1 cellular context compared by ENCODE assay signal in genomic region chr2:45611020-45611737, GRCh38.
A peak's percentile ranks its signal among the peaks of the same experiment; 100 is the strongest.
TF ChIP-seq lines count a peak whose summit lies in the region.

A gene with protein sequence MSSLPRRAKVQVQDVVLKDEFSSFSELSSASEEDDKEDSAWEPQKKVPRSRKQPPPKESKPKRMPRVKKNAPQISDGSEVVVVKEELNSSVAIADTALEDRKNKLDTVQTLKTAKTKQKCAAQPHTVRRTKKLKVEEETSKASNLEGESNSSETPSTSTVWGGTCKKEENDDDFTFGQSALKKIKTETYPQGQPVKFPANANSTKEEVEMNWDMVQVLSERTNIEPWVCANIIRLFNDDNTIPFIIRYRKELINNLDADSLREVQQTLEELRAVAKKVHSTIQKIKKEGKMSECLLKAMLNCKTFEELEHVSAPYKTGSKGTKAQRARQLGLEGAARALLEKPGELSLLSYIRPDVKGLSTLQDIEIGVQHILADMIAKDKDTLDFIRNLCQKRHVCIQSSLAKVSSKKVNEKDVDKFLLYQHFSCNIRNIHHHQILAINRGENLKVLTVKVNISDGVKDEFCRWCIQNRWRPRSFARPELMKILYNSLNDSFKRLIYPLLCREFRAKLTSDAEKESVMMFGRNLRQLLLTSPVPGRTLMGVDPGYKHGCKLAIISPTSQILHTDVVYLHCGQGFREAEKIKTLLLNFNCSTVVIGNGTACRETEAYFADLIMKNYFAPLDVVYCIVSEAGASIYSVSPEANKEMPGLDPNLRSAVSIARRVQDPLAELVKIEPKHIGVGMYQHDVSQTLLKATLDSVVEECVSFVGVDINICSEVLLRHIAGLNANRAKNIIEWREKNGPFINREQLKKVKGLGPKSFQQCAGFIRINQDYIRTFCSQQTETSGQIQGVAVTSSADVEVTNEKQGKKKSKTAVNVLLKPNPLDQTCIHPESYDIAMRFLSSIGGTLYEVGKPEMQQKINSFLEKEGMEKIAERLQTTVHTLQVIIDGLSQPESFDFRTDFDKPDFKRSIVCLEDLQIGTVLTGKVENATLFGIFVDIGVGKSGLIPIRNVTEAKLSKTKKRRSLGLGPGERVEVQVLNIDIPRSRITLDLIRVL (minus strand): TSS chr2:45611267. CDS start chr2:45605441, 5,826 bp downstream.

TF ChIP-seq in HepG2, 621 proteins besides CTCF, POLR2A, EP300 and RAD21 (continued from another document and continues in another):
- TF ChIP-seq GTF2F1 (IDR thresholded peaks at IDR 0.05; ENCODE audit: low read length) (no peak), STAT6 (CRISPR knock-in tag; IDR thresholded peaks at IDR 0.05; ENCODE audit: borderline replicate concordance) (0 out of 2 replicates have a peak, but pooled peaks have one; percentile 67), ZMYM2 (CRISPR knock-in tag; IDR thresholded peaks at IDR 0.05) (no peak), NRL (CRISPR knock-in tag; IDR thresholded peaks at IDR 0.05; ENCODE audit: borderline replicate concordance) (no peak), BRF2 (CRISPR knock-in tag; IDR thresholded peaks at IDR 0.05) (no peak), GATAD2A (CRISPR knock-in tag; IDR thresholded peaks at IDR 0.05) (peak; percentile 69), MXD1 (CRISPR knock-in tag; IDR thresholded peaks at IDR 0.05) (peak; percentile 52; the same call in 1 of the 2 replicates), RBM22 (optimal IDR thresholded peaks at IDR 0.05; ENCODE audit: low read length) (no peak), EED (CRISPR knock-in tag; IDR thresholded peaks at IDR 0.05) (no peak), RORA (CRISPR knock-in tag; IDR thresholded peaks at IDR 0.05) (no peak), KLF15 (CRISPR knock-in tag; IDR thresholded peaks at IDR 0.05; ENCODE audit: borderline replicate concordance) (no peak), ZNF784 (CRISPR knock-in tag; IDR thresholded peaks at IDR 0.05; ENCODE audit: borderline replicate concordance) (no peak), ZFP36L2 (CRISPR knock-in tag; IDR thresholded peaks at IDR 0.05) (no peak), ZNF746 (CRISPR knock-in tag; IDR thresholded peaks at IDR 0.05) (no peak), SOX5 (CRISPR knock-in tag; IDR thresholded peaks at IDR 0.05; ENCODE audit: borderline replicate concordance) (peak; percentile 67), ZNF20 (CRISPR knock-in tag; IDR thresholded peaks at IDR 0.05) (no peak), TFAP4 (IDR thresholded peaks at IDR 0.05; ENCODE audit: borderline replicate concordance, low read depth) (peak; percentile 36; the same call in 1 of the 2 replicates), SMYD3 (CRISPR knock-in tag; IDR thresholded peaks at IDR 0.05) (no peak), POGZ (CRISPR knock-in tag; IDR thresholded peaks at IDR 0.05) (peak; percentile 83), ZNF232 (CRISPR knock-in tag; IDR thresholded peaks at IDR 0.05; ENCODE audit: borderline replicate concordance) (no peak; the same call in 1 of the 2 replicates), MBNL3 (CRISPR knock-in tag; conservative IDR thresholded peaks at IDR 0.05) (no peak), AGO1 (IDR thresholded peaks at IDR 0.05; ENCODE audit: low read depth, low read length, poor library complexity, severe bottlenecking) (peak; percentile 59), ZNF569 (CRISPR knock-in tag; IDR thresholded peaks at IDR 0.05; ENCODE audit: borderline replicate concordance) (no peak), ZNF629 (CRISPR knock-in tag; conservative IDR thresholded peaks at IDR 0.05) (no peak), ZC3H4 (CRISPR knock-in tag; IDR thresholded peaks at IDR 0.05; ENCODE audit: borderline replicate concordance) (no peak), HHEX (CRISPR knock-in tag; IDR thresholded peaks at IDR 0.05) (no peak), ZNF160 (CRISPR knock-in tag; IDR thresholded peaks at IDR 0.05) (no peak), JARID2 (CRISPR knock-in tag; IDR thresholded peaks at IDR 0.05; ENCODE audit: insufficient replicate concordance) (no peak), KLF16 (CRISPR knock-in tag; IDR thresholded peaks at IDR 0.05) (peak in 1 of 2 experiments; percentile 73; a peak in 1 of 4 replicates), MIER3 (CRISPR knock-in tag; IDR thresholded peaks at IDR 0.05; ENCODE audit: borderline replicate concordance) (0 out of 2 replicates have a peak, but pooled peaks have one; percentile 60), MED8 (CRISPR knock-in tag; IDR thresholded peaks at IDR 0.05; ENCODE audit: insufficient replicate concordance) (no peak), ZNF546 (CRISPR knock-in tag; conservative IDR thresholded peaks at IDR 0.05) (no peak), MED13 (CRISPR knock-in tag; IDR thresholded peaks at IDR 0.05) (no peak)
- TF ChIP-seq, protein P1, sequence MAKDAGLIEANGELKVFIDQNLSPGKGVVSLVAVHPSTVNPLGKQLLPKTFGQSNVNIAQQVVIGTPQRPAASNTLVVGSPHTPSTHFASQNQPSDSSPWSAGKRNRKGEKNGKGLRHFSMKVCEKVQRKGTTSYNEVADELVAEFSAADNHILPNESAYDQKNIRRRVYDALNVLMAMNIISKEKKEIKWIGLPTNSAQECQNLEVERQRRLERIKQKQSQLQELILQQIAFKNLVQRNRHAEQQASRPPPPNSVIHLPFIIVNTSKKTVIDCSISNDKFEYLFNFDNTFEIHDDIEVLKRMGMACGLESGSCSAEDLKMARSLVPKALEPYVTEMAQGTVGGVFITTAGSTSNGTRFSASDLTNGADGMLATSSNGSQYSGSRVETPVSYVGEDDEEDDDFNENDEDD (CRISPR knock-in tag; IDR thresholded peaks at IDR 0.05; ENCODE audit: borderline replicate concordance) = peak; percentile 93
- TF ChIP-seq, protein P2, sequence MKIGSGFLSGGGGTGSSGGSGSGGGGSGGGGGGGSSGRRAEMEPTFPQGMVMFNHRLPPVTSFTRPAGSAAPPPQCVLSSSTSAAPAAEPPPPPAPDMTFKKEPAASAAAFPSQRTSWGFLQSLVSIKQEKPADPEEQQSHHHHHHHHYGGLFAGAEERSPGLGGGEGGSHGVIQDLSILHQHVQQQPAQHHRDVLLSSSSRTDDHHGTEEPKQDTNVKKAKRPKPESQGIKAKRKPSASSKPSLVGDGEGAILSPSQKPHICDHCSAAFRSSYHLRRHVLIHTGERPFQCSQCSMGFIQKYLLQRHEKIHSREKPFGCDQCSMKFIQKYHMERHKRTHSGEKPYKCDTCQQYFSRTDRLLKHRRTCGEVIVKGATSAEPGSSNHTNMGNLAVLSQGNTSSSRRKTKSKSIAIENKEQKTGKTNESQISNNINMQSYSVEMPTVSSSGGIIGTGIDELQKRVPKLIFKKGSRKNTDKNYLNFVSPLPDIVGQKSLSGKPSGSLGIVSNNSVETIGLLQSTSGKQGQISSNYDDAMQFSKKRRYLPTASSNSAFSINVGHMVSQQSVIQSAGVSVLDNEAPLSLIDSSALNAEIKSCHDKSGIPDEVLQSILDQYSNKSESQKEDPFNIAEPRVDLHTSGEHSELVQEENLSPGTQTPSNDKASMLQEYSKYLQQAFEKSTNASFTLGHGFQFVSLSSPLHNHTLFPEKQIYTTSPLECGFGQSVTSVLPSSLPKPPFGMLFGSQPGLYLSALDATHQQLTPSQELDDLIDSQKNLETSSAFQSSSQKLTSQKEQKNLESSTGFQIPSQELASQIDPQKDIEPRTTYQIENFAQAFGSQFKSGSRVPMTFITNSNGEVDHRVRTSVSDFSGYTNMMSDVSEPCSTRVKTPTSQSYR (CRISPR knock-in tag; IDR thresholded peaks at IDR 0.05; ENCODE audit: borderline replicate concordance) = no peak
- TF ChIP-seq, protein P3, sequence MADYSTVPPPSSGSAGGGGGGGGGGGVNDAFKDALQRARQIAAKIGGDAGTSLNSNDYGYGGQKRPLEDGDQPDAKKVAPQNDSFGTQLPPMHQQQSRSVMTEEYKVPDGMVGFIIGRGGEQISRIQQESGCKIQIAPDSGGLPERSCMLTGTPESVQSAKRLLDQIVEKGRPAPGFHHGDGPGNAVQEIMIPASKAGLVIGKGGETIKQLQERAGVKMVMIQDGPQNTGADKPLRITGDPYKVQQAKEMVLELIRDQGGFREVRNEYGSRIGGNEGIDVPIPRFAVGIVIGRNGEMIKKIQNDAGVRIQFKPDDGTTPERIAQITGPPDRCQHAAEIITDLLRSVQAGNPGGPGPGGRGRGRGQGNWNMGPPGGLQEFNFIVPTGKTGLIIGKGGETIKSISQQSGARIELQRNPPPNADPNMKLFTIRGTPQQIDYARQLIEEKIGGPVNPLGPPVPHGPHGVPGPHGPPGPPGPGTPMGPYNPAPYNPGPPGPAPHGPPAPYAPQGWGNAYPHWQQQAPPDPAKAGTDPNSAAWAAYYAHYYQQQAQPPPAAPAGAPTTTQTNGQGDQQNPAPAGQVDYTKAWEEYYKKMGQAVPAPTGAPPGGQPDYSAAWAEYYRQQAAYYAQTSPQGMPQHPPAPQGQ (CRISPR knock-in tag; IDR thresholded peaks at IDR 0.05; ENCODE audit: borderline replicate concordance) = no peak
- TF ChIP-seq, protein P4, sequence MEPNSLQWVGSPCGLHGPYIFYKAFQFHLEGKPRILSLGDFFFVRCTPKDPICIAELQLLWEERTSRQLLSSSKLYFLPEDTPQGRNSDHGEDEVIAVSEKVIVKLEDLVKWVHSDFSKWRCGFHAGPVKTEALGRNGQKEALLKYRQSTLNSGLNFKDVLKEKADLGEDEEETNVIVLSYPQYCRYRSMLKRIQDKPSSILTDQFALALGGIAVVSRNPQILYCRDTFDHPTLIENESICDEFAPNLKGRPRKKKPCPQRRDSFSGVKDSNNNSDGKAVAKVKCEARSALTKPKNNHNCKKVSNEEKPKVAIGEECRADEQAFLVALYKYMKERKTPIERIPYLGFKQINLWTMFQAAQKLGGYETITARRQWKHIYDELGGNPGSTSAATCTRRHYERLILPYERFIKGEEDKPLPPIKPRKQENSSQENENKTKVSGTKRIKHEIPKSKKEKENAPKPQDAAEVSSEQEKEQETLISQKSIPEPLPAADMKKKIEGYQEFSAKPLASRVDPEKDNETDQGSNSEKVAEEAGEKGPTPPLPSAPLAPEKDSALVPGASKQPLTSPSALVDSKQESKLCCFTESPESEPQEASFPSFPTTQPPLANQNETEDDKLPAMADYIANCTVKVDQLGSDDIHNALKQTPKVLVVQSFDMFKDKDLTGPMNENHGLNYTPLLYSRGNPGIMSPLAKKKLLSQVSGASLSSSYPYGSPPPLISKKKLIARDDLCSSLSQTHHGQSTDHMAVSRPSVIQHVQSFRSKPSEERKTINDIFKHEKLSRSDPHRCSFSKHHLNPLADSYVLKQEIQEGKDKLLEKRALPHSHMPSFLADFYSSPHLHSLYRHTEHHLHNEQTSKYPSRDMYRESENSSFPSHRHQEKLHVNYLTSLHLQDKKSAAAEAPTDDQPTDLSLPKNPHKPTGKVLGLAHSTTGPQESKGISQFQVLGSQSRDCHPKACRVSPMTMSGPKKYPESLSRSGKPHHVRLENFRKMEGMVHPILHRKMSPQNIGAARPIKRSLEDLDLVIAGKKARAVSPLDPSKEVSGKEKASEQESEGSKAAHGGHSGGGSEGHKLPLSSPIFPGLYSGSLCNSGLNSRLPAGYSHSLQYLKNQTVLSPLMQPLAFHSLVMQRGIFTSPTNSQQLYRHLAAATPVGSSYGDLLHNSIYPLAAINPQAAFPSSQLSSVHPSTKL (CRISPR knock-in tag; IDR thresholded peaks at IDR 0.05) = peak; percentile 72
- TF ChIP-seq, protein P5, sequence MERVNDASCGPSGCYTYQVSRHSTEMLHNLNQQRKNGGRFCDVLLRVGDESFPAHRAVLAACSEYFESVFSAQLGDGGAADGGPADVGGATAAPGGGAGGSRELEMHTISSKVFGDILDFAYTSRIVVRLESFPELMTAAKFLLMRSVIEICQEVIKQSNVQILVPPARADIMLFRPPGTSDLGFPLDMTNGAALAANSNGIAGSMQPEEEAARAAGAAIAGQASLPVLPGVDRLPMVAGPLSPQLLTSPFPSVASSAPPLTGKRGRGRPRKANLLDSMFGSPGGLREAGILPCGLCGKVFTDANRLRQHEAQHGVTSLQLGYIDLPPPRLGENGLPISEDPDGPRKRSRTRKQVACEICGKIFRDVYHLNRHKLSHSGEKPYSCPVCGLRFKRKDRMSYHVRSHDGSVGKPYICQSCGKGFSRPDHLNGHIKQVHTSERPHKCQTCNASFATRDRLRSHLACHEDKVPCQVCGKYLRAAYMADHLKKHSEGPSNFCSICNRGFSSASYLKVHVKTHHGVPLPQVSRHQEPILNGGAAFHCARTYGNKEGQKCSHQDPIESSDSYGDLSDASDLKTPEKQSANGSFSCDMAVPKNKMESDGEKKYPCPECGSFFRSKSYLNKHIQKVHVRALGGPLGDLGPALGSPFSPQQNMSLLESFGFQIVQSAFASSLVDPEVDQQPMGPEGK (CRISPR knock-in tag; IDR thresholded peaks at IDR 0.05) = no peak; the same call in 1 of the 2 replicates
